Comparison of ENCODE assay signal across 1 cellular context in the genomic region with DNA sequence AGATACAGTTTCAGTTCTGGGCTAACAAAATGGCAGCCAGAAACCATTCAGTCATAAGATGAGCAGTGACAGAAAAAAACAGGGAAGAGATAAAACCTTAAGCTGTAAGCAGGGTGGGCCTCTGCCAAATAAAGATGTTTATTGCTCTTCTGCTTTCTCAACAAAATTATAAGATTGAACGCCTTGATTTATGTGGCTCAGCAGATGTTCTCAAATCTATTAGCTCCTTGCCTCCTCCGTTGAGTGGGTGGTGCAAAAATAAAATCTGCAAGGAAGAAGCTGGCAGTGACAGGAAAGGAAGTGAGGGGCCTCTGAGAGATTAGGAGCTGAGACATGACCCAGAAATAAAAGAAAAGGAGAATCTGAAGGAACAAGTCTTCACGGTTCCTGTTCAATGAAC.
TF ChIP-seq lines count a peak whose summit lies in the region.

No MANE protein-coding gene starts in this region.

TF ChIP-seq in WTC11, 78 proteins besides CTCF, POLR2A, EP300 and RAD21 (continued from another document):
- TF ChIP-seq PRDM15 (CRISPR knock-in tag; IDR thresholded peaks at IDR 0.05) (no peak), TCF7 (CRISPR knock-in tag; IDR thresholded peaks at IDR 0.05; ENCODE audit: low read depth) (no peak)
TF ChIP-seq in WTC11: peak in this region for 0.
